Comparison of ENCODE assay signal across 8 cellular contexts in the genomic region with DNA sequence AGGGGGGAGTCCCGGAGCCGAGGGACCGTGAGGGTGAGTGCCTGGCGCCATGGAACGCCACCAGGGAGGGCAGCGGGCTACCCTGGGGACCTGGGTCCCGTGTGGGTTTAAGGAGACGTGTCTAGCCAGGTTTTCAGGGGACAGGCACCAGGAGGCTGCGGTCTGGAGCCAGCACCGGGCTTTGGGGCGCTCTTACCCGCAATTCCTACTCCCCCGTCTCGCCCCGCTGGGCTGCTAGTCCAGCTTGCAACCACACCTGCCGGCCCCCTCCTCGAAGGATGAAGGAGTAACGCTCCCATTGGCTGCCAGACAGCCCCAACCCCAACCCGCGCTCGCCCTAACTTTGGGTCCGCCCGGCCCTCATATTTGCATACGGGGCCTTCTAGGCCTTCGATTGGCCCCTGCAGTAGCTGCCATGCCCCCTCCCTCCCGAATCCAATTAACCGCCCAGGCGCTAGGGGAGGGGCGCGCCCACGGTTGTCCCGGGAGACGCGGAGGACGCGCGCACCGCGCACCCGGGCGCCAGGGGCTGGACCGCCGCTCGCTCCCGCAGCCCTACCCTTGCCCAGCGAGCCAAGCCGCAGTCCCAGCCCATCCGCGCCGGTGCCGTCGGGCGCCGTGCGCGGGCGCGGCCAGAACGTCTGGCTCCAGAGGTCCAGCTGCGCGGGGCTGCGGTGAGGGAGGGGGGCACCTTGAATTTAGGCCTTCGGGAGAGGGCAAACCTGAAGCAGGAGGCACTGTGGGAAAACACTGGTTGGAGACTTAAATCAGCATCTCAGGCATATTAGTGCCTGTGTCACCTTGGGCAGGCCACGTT. TPM values are rescaled to one million over a fixed set of nuclear protein-coding genes. Genes with fewer than 3 reads are reported as not detected.
A peak's percentile ranks its signal among the peaks of the same experiment; 100 is the strongest.
DNase-seq lines count a peak whose midpoint lies in the region; ATAC-seq and TF ChIP-seq lines count a peak whose summit lies in the region.

A gene (minus strand): TSS at position 456 of the 817 bp plus-strand sequence. CDS start 157 bp downstream, at position 299.

- TF ChIP-seq CTCF in C4-2B (conservative IDR thresholded peaks at IDR 0.05) (no peak), NB4 (IDR thresholded peaks at IDR 0.05; ENCODE audit: low read depth, low read length) (no peak), SK-N-SH (IDR thresholded peaks at IDR 0.05) (no peak), cardiac muscle cell (IDR thresholded peaks at IDR 0.05; ENCODE audit: low read depth, low read length) (no peak), parathyroid adenoma (IDR thresholded peaks at IDR 0.05) (no peak), tibial artery (IDR thresholded peaks at IDR 0.05) (no peak)

- DNase-seq in NB4 (ENCODE audit: low read depth) (peak; percentile 94), SK-N-SH (peak; percentile 97), cardiac muscle cell (ENCODE audit: low read depth in 1 of 2, low spot score in 1 of 2) (peak; percentile 88 to 95), tibial artery (peak; percentile 80 to 84)
- peak; percentile 61 to 69 for DNase-seq in activated naive CD4-positive, alpha-beta T cell treated with anti-CD3 and anti-CD28 coated beads, Interleukin-2, amount 50 U/mL, for 72 hours (ENCODE audit: low spot score in 2 of 2)

- peak within 1 kb of the TSS; percentile 77 for H3K27ac ChIP-seq in C4-2B
- no peak within 1 kb of the TSS for H3K27ac ChIP-seq in SK-N-SH (ENCODE audit: low read depth in 2 of 2, low read length in 1 of 2)
- H3K27ac ChIP-seq in cardiac muscle cell: no peak within 1 kb of the TSS
- H3K27ac ChIP-seq in parathyroid adenoma: no peak within 1 kb of the TSS
- no peak within 1 kb of the TSS for H3K27ac ChIP-seq in tibial artery

- no peak within 1 kb of the TSS for H3K9ac ChIP-seq in SK-N-SH
- no peak within 1 kb of the TSS for H3K9ac ChIP-seq in parathyroid adenoma

- H3F3A ChIP-seq in SK-N-SH (replicated peaks; ENCODE audit: insufficient read depth): peaks cover 16% of the 10 kb centered on the region

- TF ChIP-seq RAD21 in SK-N-SH (IDR thresholded peaks at IDR 0.05; ENCODE audit: low read length): no peak

- H3K27ac Mint-ChIP-seq in activated naive CD4-positive, alpha-beta T cell treated with anti-CD3 and anti-CD28 coated beads, Interleukin-2, amount 50 U/mL, for 72 hours: no peak within 1 kb of the TSS

- peak within 1 kb of the TSS; percentile 82 for H3K4me2 ChIP-seq in SK-N-SH
- H3K4me2 ChIP-seq in parathyroid adenoma (ENCODE audit: low read length): peak within 1 kb of the TSS; percentile 91

- no peaks in the 10 kb centered on the region for H3K9me2 ChIP-seq in SK-N-SH

- H3K9me3 ChIP-seq in SK-N-SH (no peaks in the 10 kb centered on the region), cardiac muscle cell (ENCODE audit: low read depth) (no peaks in the 10 kb centered on the region), parathyroid adenoma (ENCODE audit: control insufficient read depth, low read length) (no peaks in the 10 kb centered on the region), tibial artery (no peaks in the 10 kb centered on the region)

- peak within 1 kb of the TSS; percentile 25 for H3K4me3 ChIP-seq in NB4 (ENCODE audit: low read depth, low read length)
- peak within 1 kb of the TSS; percentile 45 to 62 for H3K4me3 ChIP-seq in SK-N-SH (ENCODE audit: low read depth in 2 of 2, low read length in 1 of 2)
- H3K4me3 ChIP-seq in cardiac muscle cell: peak within 1 kb of the TSS; percentile 24
- H3K4me3 ChIP-seq in parathyroid adenoma (ENCODE audit: low read depth, low read length): peak within 1 kb of the TSS; percentile 51
- H3K4me3 ChIP-seq in tibial artery: peak within 1 kb of the TSS; percentile 33 to 55

- POLR2A ChIA-PET in SK-N-SH (lab: Yijun Ruan, JAX): no interaction called here

- no peak for TF ChIP-seq EP300 in SK-N-SH (IDR thresholded peaks at IDR 0.05; ENCODE audit: borderline replicate concordance in 1 of 2, low read depth in 1 of 2, low read length in 1 of 2)

- no peaks in the 10 kb centered on the region for H3K9me3 Mint-ChIP-seq in activated naive CD4-positive, alpha-beta T cell treated with anti-CD3 and anti-CD28 coated beads, Interleukin-2, amount 50 U/mL, for 72 hours

- H3K36me3 ChIP-seq in SK-N-SH (replicated peaks in 1 of 2; ENCODE audit: control insufficient read depth in 1 of 2, insufficient read depth in 2 of 2, low read length in 1 of 2) (no peaks in the 10 kb centered on the region), cardiac muscle cell (no peaks in the 10 kb centered on the region), parathyroid adenoma (ENCODE audit: control insufficient read depth, insufficient read depth, low read length) (no peaks in the 10 kb centered on the region), tibial artery (no peaks in the 10 kb centered on the region)

- H4K20me1 ChIP-seq in SK-N-SH (ENCODE audit: insufficient read depth): no peaks in the 10 kb centered on the region

- H3K27me3 ChIP-seq in SK-N-SH (ENCODE audit: insufficient read depth) (peaks cover 35% of the 10 kb centered on the region; the same call in 1 of the 2 replicates), cardiac muscle cell (peaks cover 44% of the 10 kb centered on the region), parathyroid adenoma (ENCODE audit: control insufficient read depth, insufficient read depth, low read length) (no peaks in the 10 kb centered on the region), tibial artery (peaks cover 0 to 43% of the 10 kb centered on the region in 2 donors)

- H3K79me2 ChIP-seq in SK-N-SH (ENCODE audit: insufficient read depth) (no peaks in the 10 kb centered on the region), parathyroid adenoma (no peaks in the 10 kb centered on the region)

- no peak for TF ChIP-seq POLR2A in NB4 (IDR thresholded peaks at IDR 0.05; ENCODE audit: extremely low read depth, insufficient read length)

- H2AFZ ChIP-seq in SK-N-SH (ENCODE audit: low read depth) (peak within 1 kb of the TSS; percentile 71; the same call in 1 of the 2 replicates), parathyroid adenoma (peak within 1 kb of the TSS; percentile 85)

- peak; percentile 89 for ATAC-seq in GM21529 (IDR thresholded peaks at IDR 0.05; ENCODE audit: unreplicated experiment)
- peak; percentile 92 to 97 for ATAC-seq in activated naive CD4-positive, alpha-beta T cell treated with anti-CD3 and anti-CD28 coated beads, Interleukin-2, amount 50 U/mL, for 72 hours

- 5% methylated on average over 55 of the region's 64 CpGs for WGBS in SK-N-SH (ENCODE audit: low lambda C conversion rate)

- no peaks in the 10 kb centered on the region for H3K36me3 Mint-ChIP-seq in activated naive CD4-positive, alpha-beta T cell treated with anti-CD3 and anti-CD28 coated beads, Interleukin-2, amount 50 U/mL, for 72 hours

- CTCF ChIA-PET in SK-N-SH (lab: Yijun Ruan, JAX): interaction anchor here (1.1 to 26.7 kb wide), 14 partner anchors 9 to 218 kb away, joined by 3 to 1196 read pairs (median 6); a partner anchor contains a TSS

- H3K4me1 ChIP-seq in SK-N-SH (ENCODE audit: control insufficient read depth in 1 of 2, insufficient read depth in 2 of 2, low read depth in 1 of 2, low read length in 1 of 2) (peaks cover 0 to 9% of the 10 kb centered on the region in 2 experiments; a peak in 1 of 4 replicates), cardiac muscle cell (ENCODE audit: low read depth) (peaks cover 2% of the 10 kb centered on the region), parathyroid adenoma (no peaks in the 10 kb centered on the region), tibial artery (peaks cover 0 to 20% (median 16%) of the 10 kb centered on the region in 4 donors)

- intact Hi-C loops in tibial artery (cut with DNase I; ENCODE audit: low total_unique reads): no loop called here

TF ChIP-seq in SK-N-SH, 30 proteins besides CTCF, POLR2A, EP300 and RAD21:
- no peak for TF ChIP-seq CHD2 (IDR thresholded peaks at IDR 0.05; ENCODE audit: low read length, partially characterized antibody)
- TF ChIP-seq NFIC (IDR thresholded peaks at IDR 0.05; ENCODE audit: borderline replicate concordance): no peak
- TF ChIP-seq YY1 (IDR thresholded peaks at IDR 0.05; ENCODE audit: low read depth): no peak
- peak; percentile 61 for TF ChIP-seq MXI1 (IDR thresholded peaks at IDR 0.05; ENCODE audit: low read depth, low read length)
- TF ChIP-seq EZH2phosphoT487 (IDR thresholded peaks at IDR 0.05; ENCODE audit: borderline replicate concordance, low read depth): no peak
- TF ChIP-seq, protein P1, sequence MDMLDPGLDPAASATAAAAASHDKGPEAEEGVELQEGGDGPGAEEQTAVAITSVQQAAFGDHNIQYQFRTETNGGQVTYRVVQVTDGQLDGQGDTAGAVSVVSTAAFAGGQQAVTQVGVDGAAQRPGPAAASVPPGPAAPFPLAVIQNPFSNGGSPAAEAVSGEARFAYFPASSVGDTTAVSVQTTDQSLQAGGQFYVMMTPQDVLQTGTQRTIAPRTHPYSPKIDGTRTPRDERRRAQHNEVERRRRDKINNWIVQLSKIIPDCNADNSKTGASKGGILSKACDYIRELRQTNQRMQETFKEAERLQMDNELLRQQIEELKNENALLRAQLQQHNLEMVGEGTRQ (IDR thresholded peaks at IDR 0.05; ENCODE audit: borderline replicate concordance, low read depth, low read length): no peak
- no peak for TF ChIP-seq TCF12 (IDR thresholded peaks at IDR 0.05)
- peak; percentile 37; the same call in 1 of the 2 replicates for TF ChIP-seq NRF1 (IDR thresholded peaks at IDR 0.05; ENCODE audit: low read depth, low read length)
- TF ChIP-seq MEF2A (IDR thresholded peaks at IDR 0.05; ENCODE audit: borderline replicate concordance, low read depth): no peak
- TF ChIP-seq GATA2 (CRISPR knock-in tag; IDR thresholded peaks at IDR 0.05): no peak
- TF ChIP-seq POLR2AphosphoS5 (IDR thresholded peaks at IDR 0.05; ENCODE audit: low read depth, low read length): no peak
- no peak for TF ChIP-seq FOXJ3 (CRISPR knock-in tag; IDR thresholded peaks at IDR 0.05)
- TF ChIP-seq SIN3A (IDR thresholded peaks at IDR 0.05; ENCODE audit: borderline replicate concordance, low read depth, low read length): no peak
- TF ChIP-seq, protein P2, sequence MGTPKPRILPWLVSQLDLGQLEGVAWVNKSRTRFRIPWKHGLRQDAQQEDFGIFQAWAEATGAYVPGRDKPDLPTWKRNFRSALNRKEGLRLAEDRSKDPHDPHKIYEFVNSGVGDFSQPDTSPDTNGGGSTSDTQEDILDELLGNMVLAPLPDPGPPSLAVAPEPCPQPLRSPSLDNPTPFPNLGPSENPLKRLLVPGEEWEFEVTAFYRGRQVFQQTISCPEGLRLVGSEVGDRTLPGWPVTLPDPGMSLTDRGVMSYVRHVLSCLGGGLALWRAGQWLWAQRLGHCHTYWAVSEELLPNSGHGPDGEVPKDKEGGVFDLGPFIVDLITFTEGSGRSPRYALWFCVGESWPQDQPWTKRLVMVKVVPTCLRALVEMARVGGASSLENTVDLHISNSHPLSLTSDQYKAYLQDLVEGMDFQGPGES (IDR thresholded peaks at IDR 0.05; ENCODE audit: low read depth, low read length): no peak

RNA-seq across cellular contexts. Expression of the gene that starts here (rescaled TPM):
- 3.1 and 5.1 TPM in 2 replicates for polyA plus RNA-seq in SK-N-SH (2012; rRNA removed)
- 1.1 and 1.3 TPM in 2 replicates for polyA plus RNA-seq in SK-N-SH (2012; cell fraction: cytosol; rRNA removed)
- 14.5 and 21.5 TPM in 2 replicates for polyA plus RNA-seq in SK-N-SH (2012; cell fraction: nucleus; rRNA removed)
- not detected for total RNA-seq in activated naive CD4-positive, alpha-beta T cell treated with anti-CD3 and anti-CD28 coated beads, Interleukin-2, amount 50 U/mL, for 72 hours
- 0.03 TPM in 1 of 2 replicates, not detected in the other for total RNA-seq in cardiac muscle cell
- not detected in 2 replicates for polyA plus RNA-seq in cardiac muscle cell

Comparison
In these comparisons a context has a peak if more than half of its experiments do, and no peak if none do; other contexts are left out.
1. Peak in DNase-seq and ATAC-seq in activated naive CD4-positive, alpha-beta T cell treated with anti-CD3 and anti-CD28 coated beads, Interleukin-2, amount 50 U/mL, for 72 hours; RNA of the gene not detected or under 1 TPM.
2. Peak in DNase-seq and H3K4me3 ChIP-seq in cardiac muscle cell; RNA of the gene not detected or under 1 TPM.